ENCODE assay signal across 8 cellular contexts in the genomic region with DNA sequence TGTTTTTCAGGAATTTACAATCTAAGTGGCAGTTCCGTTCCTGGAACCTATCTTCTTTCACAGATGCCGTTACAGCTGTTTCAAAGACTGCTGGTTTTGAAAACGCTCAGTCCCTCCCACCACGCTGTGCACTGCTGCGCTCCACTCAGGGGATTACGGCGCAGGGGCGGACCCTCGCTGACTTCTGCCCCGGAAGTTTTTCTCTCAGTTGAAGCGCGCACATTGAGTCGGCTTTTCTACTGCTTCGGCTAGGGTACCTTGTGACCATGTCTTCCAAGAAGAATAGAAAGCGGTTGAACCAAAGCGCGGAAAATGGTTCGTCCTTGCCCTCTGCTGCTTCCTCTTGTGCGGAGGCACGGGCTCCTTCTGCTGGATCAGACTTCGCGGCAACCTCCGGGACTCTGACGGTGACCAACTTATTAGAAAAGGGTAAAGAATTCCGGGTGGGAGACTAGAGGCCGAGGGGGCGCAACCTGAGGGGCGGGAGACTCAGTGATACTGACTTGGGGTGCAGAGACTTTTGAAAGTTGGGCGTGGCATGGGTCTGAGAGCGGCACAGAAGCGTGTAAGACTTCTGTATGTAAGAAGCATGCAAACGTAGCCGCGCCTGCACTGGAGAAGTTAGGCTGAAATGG. TPM values are rescaled to one million over a fixed set of nuclear protein-coding genes. Genes with fewer than 3 reads are reported as not detected.
A peak's percentile ranks its signal among the peaks of the same experiment; 100 is the strongest.
DNase-seq lines count a peak whose midpoint lies in the region; ATAC-seq and TF ChIP-seq lines count a peak whose summit lies in the region.

No MANE protein-coding gene starts in this region.

- H3K4me1 ChIP-seq in Karpas-422 (ENCODE audit: low read length): peaks cover 39% of the 10 kb centered on the region

- peak overlapping the region; percentile 95 for H3K4me2 ChIP-seq in Karpas-422 (ENCODE audit: low read depth, low read length, poor library complexity, severe bottlenecking)

- ATAC-seq in GM21825 (IDR thresholded peaks at IDR 0.05; ENCODE audit: unreplicated experiment): peak; percentile 95
- peak; percentile 98 for ATAC-seq in activated T-helper 17 cell treated with anti-CD3 and anti-CD28 coated beads, Interleukin-2, amount 50 U/mL, for 72 hours (replicated peaks)
- peak; percentile 97 for ATAC-seq in natural killer cell treated with Interleukin-12 subunit alpha and Interleukin-12 subunit beta and Interleukin-15 and Interleukin-18, amount 100 ng/mL, for 72 hours

- no peak for TF ChIP-seq CTCF in fibroblast of mammary gland (conservative IDR thresholded peaks at IDR 0.05; ENCODE audit: control insufficient read depth, insufficient read depth, low read depth, low read length)

- no peak overlapping the region for H3K27ac Mint-ChIP-seq in activated T-helper 17 cell treated with anti-CD3 and anti-CD28 coated beads, Interleukin-2, amount 50 U/mL, for 72 hours
- no peak overlapping the region for H3K27ac Mint-ChIP-seq in natural killer cell treated with Interleukin-12 subunit alpha and Interleukin-12 subunit beta and Interleukin-15 and Interleukin-18, amount 100 ng/mL, for 72 hours
- H3K27ac Mint-ChIP-seq in stimulated activated naive CD8-positive, alpha-beta T cell treated with anti-CD3 and anti-CD28 coated beads, Interleukin-15, Interleukin-2, amounts not matched to agents 100 ng/mL and 50 ng/mL, for 24 hours: peak overlapping the region; percentile 91

- peaks cover 4% of the 10 kb centered on the region for H3K4me1 Mint-ChIP-seq in activated T-helper 17 cell treated with anti-CD3 and anti-CD28 coated beads, Interleukin-2, amount 50 U/mL, for 72 hours
- peaks cover 6% of the 10 kb centered on the region in 2 donors for H3K4me1 Mint-ChIP-seq in natural killer cell treated with Interleukin-12 subunit alpha and Interleukin-12 subunit beta and Interleukin-15 and Interleukin-18, amount 100 ng/mL, for 72 hours (ENCODE audit: low read depth in 2 of 2)
- H3K4me1 Mint-ChIP-seq in stimulated activated naive CD8-positive, alpha-beta T cell treated with anti-CD3 and anti-CD28 coated beads, Interleukin-15, Interleukin-2, amounts not matched to agents 100 ng/mL and 50 ng/mL, for 24 hours (ENCODE audit: low read depth): peaks cover 12% of the 10 kb centered on the region

- peak overlapping the region; percentile 94 for H2AFZ ChIP-seq in Karpas-422 (ENCODE audit: low read length)

- H3K27me3 ChIP-seq in Karpas-422 (ENCODE audit: low read length): no peaks in the 10 kb centered on the region

- peaks cover 5% of the 10 kb centered on the region for H3K36me3 Mint-ChIP-seq in activated T-helper 17 cell treated with anti-CD3 and anti-CD28 coated beads, Interleukin-2, amount 50 U/mL, for 72 hours (ENCODE audit: low read depth)
- no peaks in the 10 kb centered on the region for H3K36me3 Mint-ChIP-seq in natural killer cell treated with Interleukin-12 subunit alpha and Interleukin-12 subunit beta and Interleukin-15 and Interleukin-18, amount 100 ng/mL, for 72 hours
- no peaks in the 10 kb centered on the region for H3K36me3 Mint-ChIP-seq in stimulated activated naive CD8-positive, alpha-beta T cell treated with anti-CD3 and anti-CD28 coated beads, Interleukin-15, Interleukin-2, amounts not matched to agents 100 ng/mL and 50 ng/mL, for 24 hours (ENCODE audit: low read depth)

- H3K27ac ChIP-seq in Karpas-422 (ENCODE audit: low read length): peak overlapping the region; percentile 87

- H3K36me3 ChIP-seq in Karpas-422 (ENCODE audit: insufficient read depth, low read length): 0 out of 2 replicates have a peak, but pooled peaks cover 3% of the 10 kb centered on the region

- H3K9me2 ChIP-seq in Karpas-422 (replicated peaks; ENCODE audit: insufficient read depth, low read length): no peaks in the 10 kb centered on the region

- H4K20me1 ChIP-seq in Karpas-422 (ENCODE audit: insufficient read depth, low read depth, low read length): no peaks in the 10 kb centered on the region

- no peaks in the 10 kb centered on the region for H3K9me3 Mint-ChIP-seq in activated T-helper 17 cell treated with anti-CD3 and anti-CD28 coated beads, Interleukin-2, amount 50 U/mL, for 72 hours
- H3K9me3 Mint-ChIP-seq in natural killer cell treated with Interleukin-12 subunit alpha and Interleukin-12 subunit beta and Interleukin-15 and Interleukin-18, amount 100 ng/mL, for 72 hours: no peaks in the 10 kb centered on the region
- no peaks in the 10 kb centered on the region for H3K9me3 Mint-ChIP-seq in stimulated activated naive CD8-positive, alpha-beta T cell treated with anti-CD3 and anti-CD28 coated beads, Interleukin-15, Interleukin-2, amounts not matched to agents 100 ng/mL and 50 ng/mL, for 24 hours

- H3K27me3 Mint-ChIP-seq in activated T-helper 17 cell treated with anti-CD3 and anti-CD28 coated beads, Interleukin-2, amount 50 U/mL, for 72 hours: no peaks in the 10 kb centered on the region
- H3K27me3 Mint-ChIP-seq in natural killer cell treated with Interleukin-12 subunit alpha and Interleukin-12 subunit beta and Interleukin-15 and Interleukin-18, amount 100 ng/mL, for 72 hours: no peaks in the 10 kb centered on the region
- peaks cover 6% of the 10 kb centered on the region for H3K27me3 Mint-ChIP-seq in stimulated activated naive CD8-positive, alpha-beta T cell treated with anti-CD3 and anti-CD28 coated beads, Interleukin-15, Interleukin-2, amounts not matched to agents 100 ng/mL and 50 ng/mL, for 24 hours

- no peak overlapping the region for H3K4me3 Mint-ChIP-seq in activated T-helper 17 cell treated with anti-CD3 and anti-CD28 coated beads, Interleukin-2, amount 50 U/mL, for 72 hours
- H3K4me3 Mint-ChIP-seq in natural killer cell treated with Interleukin-12 subunit alpha and Interleukin-12 subunit beta and Interleukin-15 and Interleukin-18, amount 100 ng/mL, for 72 hours: no peak overlapping the region
- no peak overlapping the region for H3K4me3 Mint-ChIP-seq in stimulated activated naive CD8-positive, alpha-beta T cell treated with anti-CD3 and anti-CD28 coated beads, Interleukin-15, Interleukin-2, amounts not matched to agents 100 ng/mL and 50 ng/mL, for 24 hours

- H3K4me3 ChIP-seq in Karpas-422 (ENCODE audit: low read length): peak overlapping the region; percentile 97
- peak overlapping the region; percentile 96 for H3K4me3 ChIP-seq in fibroblast of mammary gland (ENCODE audit: control insufficient read depth, low read depth, low read length)

- DNase-seq in DMS79 treated with DMSO at 0.1 percent for 48 hours (lab: John Stamatoyannopoulos, UW): peak; percentile 38
- peak; percentile 96 for DNase-seq in Karpas-422
- DNase-seq in RPMI7951 (ENCODE audit: low read depth): peak; percentile 84
- DNase-seq in fibroblast of mammary gland (ENCODE audit: low read depth): peak; percentile 84
- DNase-seq in natural killer cell treated with Interleukin-12 subunit alpha and Interleukin-12 subunit beta and Interleukin-15 and Interleukin-18, amount 100 ng/mL, for 72 hours (ENCODE audit: low spot score): peak; percentile 92

- peak overlapping the region; percentile 89 for H3K9ac ChIP-seq in Karpas-422 (ENCODE audit: low read length)

- H3K9me3 ChIP-seq in Karpas-422 (ENCODE audit: low read length): no peaks in the 10 kb centered on the region

- peaks cover 67% of the 10 kb centered on the region for H3K79me2 ChIP-seq in Karpas-422 (ENCODE audit: low read length)

RNA-seq across cellular contexts. Expression of a gene that starts 0.6 kb away (rescaled TPM):
- 17.7 and 18.6 TPM in 2 replicates for total RNA-seq in Karpas-422 (2014; rRNA removed; shearing (Covaris generic); ENCODE audit: low replicate concordance)
- 17.9 and 21.4 TPM in 2 replicates for total RNA-seq in RPMI7951 (2014; rRNA removed; shearing (Covaris generic))
- 1 to 10 TPM; 3.9 to 5.9 TPM for total RNA-seq in activated T-helper 17 cell treated with anti-CD3 and anti-CD28 coated beads, Interleukin-2, amount 50 U/mL, for 72 hours
- total RNA-seq in natural killer cell treated with Interleukin-12 subunit alpha and Interleukin-12 subunit beta and Interleukin-15 and Interleukin-18, amount 100 ng/mL, for 72 hours: 1 to 10 TPM; 5.0 to 9.0 TPM

Comparison
In these comparisons a context has a peak if more than half of its experiments do, and no peak if none do; other contexts are left out.
1. Peak in every context shown above with its lines: DNase-seq, ATAC-seq, H3K4me3 ChIP-seq and H3K27ac ChIP-seq.
2. DNase-seq: peak in every context shown above with its lines; median percentile 96 in Karpas-422; 92 in natural killer cell treated with Interleukin-12 subunit alpha and Interleukin-12 subunit beta and Interleukin-15 and Interleukin-18, amount 100 ng/mL, for 72 hours; 84 in RPMI7951; 84 in fibroblast of mammary gland; 38 in DMS79 treated with DMSO at 0.1 percent for 48 hours.